In the genomic region with DNA sequence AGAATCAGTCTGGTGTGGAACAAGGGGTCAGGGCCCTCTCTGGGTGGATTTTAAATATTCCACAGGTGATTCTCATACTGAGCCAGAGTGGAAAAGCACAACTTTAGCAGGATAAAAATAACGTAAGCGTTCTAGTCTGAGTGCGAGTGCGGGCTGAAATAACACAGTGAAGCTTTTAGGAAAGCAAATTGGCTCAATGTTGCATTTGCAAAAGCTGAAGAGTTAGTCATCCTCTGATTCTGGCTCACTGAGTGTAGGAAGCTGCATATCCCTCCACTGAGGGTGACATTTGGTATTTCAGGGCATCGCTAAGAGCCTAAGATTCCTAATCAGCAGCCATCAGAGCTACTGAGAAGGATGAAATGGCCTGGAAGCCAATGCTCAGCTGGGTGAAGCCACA, we compare ENCODE assay signal across 13 cellular contexts.
"Had no signal": no experiment of that assay in that cellular context is flagged by ENCODE, and none has a peak within 500 bp of the region (broad histone marks: within the 10 kb centered on the region; RNA-seq: fewer than 3 reads in every experiment).

No MANE protein-coding gene starts in this region.

- H3K27me3 ChIP-seq: stomach, transverse colon had no signal

- H3K36me3 ChIP-seq: left ventricle myocardium inferior, stomach, transverse colon had no signal

- H3K9me3 ChIP-seq: left ventricle myocardium inferior, stomach, transverse colon had no signal

- DNase-seq: activated CD4-positive, alpha-beta memory T cell treated with anti-CD3 and anti-CD28 coated beads, Interleukin-2, amount 10 ng/mL, durations not matched to agents 7 days and 5 days; activated CD8-positive, alpha-beta memory T cell treated with anti-CD3 and anti-CD28 coated beads, Interleukin-2, amount 50 U/mL, for 4 hours; activated naive CD4-positive, alpha-beta T cell; central memory CD4-positive, alpha-beta T cell; cortex of kidney; effector memory CD4-positive, alpha-beta T cell; islet precursor cell; left ventricle myocardium inferior; stimulated activated CD4-positive, alpha-beta T cell treated with anti-CD3 and anti-CD28 coated beads, Interleukin-4, amount 100 ng/mL, for 4 hours; stomach; transverse colon had no signal

- H3K4me3 ChIP-seq: left ventricle myocardium inferior, skin epidermis, stomach, transverse colon had no signal

- H3K27ac ChIP-seq: left ventricle myocardium inferior, skin epidermis, stomach, transverse colon, VCaP had no signal

- H3K4me1 ChIP-seq: left ventricle myocardium inferior, stomach, transverse colon had no signal
